8 cellular contexts compared by ENCODE assay signal in genomic region chr16:57534881-57535658, GRCh38. TPM values are rescaled to one million over a fixed set of nuclear protein-coding genes. Genes with fewer than 3 reads are reported as not detected.
DNase-seq lines count a peak whose midpoint lies in the region; ATAC-seq and TF ChIP-seq lines count a peak whose summit lies in the region.

No MANE protein-coding gene starts in this region.

- no peak for TF ChIP-seq POLR2A in upper lobe of left lung (IDR thresholded peaks at IDR 0.05)

- H3K9me3 ChIP-seq in lower lobe of right lung: no peaks in the 10 kb centered on the region
- H3K9me3 ChIP-seq in upper lobe of left lung: no peaks in the 10 kb centered on the region

- TF ChIP-seq CTCF in astrocyte of the cerebellum (IDR thresholded peaks at IDR 0.05; ENCODE audit: low read depth, low read length, missing control alignments) (no peak), lower lobe of right lung (IDR thresholded peaks at IDR 0.05) (no peak), upper lobe of left lung (IDR thresholded peaks at IDR 0.05) (no peak)

- H3K27me3 ChIP-seq in lower lobe of right lung (ENCODE audit: low read depth): peaks cover 4% of the 10 kb centered on the region
- H3K27me3 ChIP-seq in upper lobe of left lung: peaks cover 0 to 4% (median 0%) of the 10 kb centered on the region in 4 donors

- in situ Hi-C loops in astrocyte of the cerebellum (cut with HindIII; ENCODE audit: low sequenced_read_pairs): no loop called here

- TF ChIP-seq EP300 in upper lobe of left lung (IDR thresholded peaks at IDR 0.05): no peak

- peak; percentile 61 for DNase-seq in activated CD8-positive, alpha-beta memory T cell treated with anti-CD3 and anti-CD28 coated beads for 24 hours
- DNase-seq in activated CD8-positive, alpha-beta memory T cell treated with anti-CD3 and anti-CD28 coated beads, Interleukin-2, amount 50 U/mL, for 4 hours: no peak
- DNase-seq in astrocyte of the cerebellum (ENCODE audit: low read depth) (no peak), lower lobe of right lung (peak; percentile 47), upper lobe of left lung (peak in 1 of 2 donors; percentile 20), NCI-H345 (lab: John Stamatoyannopoulos, UW) (no peak), C1 segment of cervical spinal cord (lab: John Stamatoyannopoulos, UW) (no peak)

- intact Hi-C loops in lower lobe of right lung (cut with DNase I): no loop called here

- no peaks in the 10 kb centered on the region for H3K36me3 ChIP-seq in lower lobe of right lung
- H3K36me3 ChIP-seq in upper lobe of left lung: no peaks in the 10 kb centered on the region

- peaks cover 63% of the 10 kb centered on the region for H3K4me1 ChIP-seq in lower lobe of right lung
- peaks cover 46 to 65% (median 54%) of the 10 kb centered on the region in 4 donors for H3K4me1 ChIP-seq in upper lobe of left lung

- peak overlapping the region; percentile 72 for H3K4me3 ChIP-seq in astrocyte of the cerebellum (ENCODE audit: low read depth, low read length)
- H3K4me3 ChIP-seq in lower lobe of right lung: peak overlapping the region; percentile 88
- peak overlapping the region in 3 of 4 donors; percentile 87 to 94 (median 92) for H3K4me3 ChIP-seq in upper lobe of left lung

- ATAC-seq in lower lobe of right lung (no peak), upper lobe of left lung (ENCODE audit: low FRiP score in 2 of 2) (no peak), GM19452 (IDR thresholded peaks at IDR 0.05; ENCODE audit: unreplicated experiment) (no peak)

- H3K27ac ChIP-seq in lower lobe of right lung: peak overlapping the region; percentile 87
- H3K27ac ChIP-seq in upper lobe of left lung: peak overlapping the region; percentile 91 to 97 (median 94)

- 39 to 60% methylated on average over 9 to 12 of the region's 13 CpGs for WGBS in upper lobe of left lung, 2 donors

RNA-seq across cellular contexts. Expression of gene CCDC102A, which starts 1.3 kb away (rescaled TPM):
- total RNA-seq in lower lobe of right lung: 12.8 TPM
- total RNA-seq in upper lobe of left lung: 10 to 100 TPM in 5 of 6 donors, 1 to 10 TPM in 1; 8.2 to 41.9 (median 16.5) TPM

RNA-seq across cellular contexts. Expression of gene ADGRG5, which starts 7.4 kb away (rescaled TPM):
- total RNA-seq in lower lobe of right lung (1.4 TPM), upper lobe of left lung (1 to 10 TPM in 3 of 6 donors, under 1 TPM in 3; 0.76 to 1.8 (median 0.92) TPM)

RNA-seq across cellular contexts. Expression of gene DOK4, which starts 48.8 kb away (rescaled TPM):
- 57.3 TPM for total RNA-seq in lower lobe of right lung
- total RNA-seq in upper lobe of left lung: 10 to 100 TPM; 36.7 to 87.3 (median 54.1) TPM

Comparison
In these comparisons a context has a peak if more than half of its experiments do, and no peak if none do; other contexts are left out.
1. DNase-seq: peak in activated CD8-positive, alpha-beta memory T cell treated with anti-CD3 and anti-CD28 coated beads for 24 hours (single experiment) and lower lobe of right lung (single experiment); none in activated CD8-positive, alpha-beta memory T cell treated with anti-CD3 and anti-CD28 coated beads, Interleukin-2, amount 50 U/mL, for 4 hours (single experiment), astrocyte of the cerebellum (single experiment), NCI-H345 (single experiment) and C1 segment of cervical spinal cord (0 of 14).
2. Peak in every context shown above with its lines, with median percentiles within 50 percentile points of each other: H3K4me3 ChIP-seq.